8 cellular contexts compared by ENCODE assay signal in genomic region chr5:154937718-154938466, GRCh38. TPM values are rescaled to one million over a fixed set of nuclear protein-coding genes. Genes with fewer than 3 reads are reported as not detected.
DNase-seq lines count a peak whose midpoint lies in the region; ATAC-seq and TF ChIP-seq lines count a peak whose summit lies in the region.

Gene GEMIN5 (minus strand): TSS chr5:154938211. CDS start chr5:154938133, 78 bp downstream.

- peaks cover 27 to 67% (median 64%) of the 10 kb centered on the region in 4 donors for H3K4me1 Mint-ChIP-seq in naive thymus-derived CD8-positive, alpha-beta T cell

- no peak for TF ChIP-seq CTCF in fibroblast of mammary gland (conservative IDR thresholded peaks at IDR 0.05; ENCODE audit: control insufficient read depth, insufficient read depth, low read depth, low read length)

- no peaks in the 10 kb centered on the region for H3K9me3 Mint-ChIP-seq in naive thymus-derived CD8-positive, alpha-beta T cell

- peaks cover 4 to 25% (median 9%) of the 10 kb centered on the region in 3 donors for H3K36me3 Mint-ChIP-seq in naive thymus-derived CD8-positive, alpha-beta T cell

- H3K27me3 Mint-ChIP-seq in naive thymus-derived CD8-positive, alpha-beta T cell: peaks cover 0 to 4% (median 0%) of the 10 kb centered on the region in 5 donors

- peak; percentile 82 for ATAC-seq in GM21619 (IDR thresholded peaks at IDR 0.05; ENCODE audit: unreplicated experiment)
- peak; percentile 84 to 91 for ATAC-seq in naive thymus-derived CD8-positive, alpha-beta T cell

- H3K4me3 Mint-ChIP-seq in naive thymus-derived CD8-positive, alpha-beta T cell: peak within 1 kb of the TSS; percentile 86 to 98 (median 93)

- POLR2A ChIA-PET in naive thymus-derived CD8-positive, alpha-beta T cell (lab: Charles Lee): interaction anchor here (1.1 to 1.7 kb wide), 2 partner anchors 36 to 81 kb away, joined by 3 to 6 read pairs; no protein-coding TSS in a partner anchor

- DNase-seq in DMS79 (lab: John Stamatoyannopoulos, UW) (peak; percentile 43), RKO (ENCODE audit: low spot score) (peak; percentile 90), fibroblast of mammary gland (ENCODE audit: low read depth) (peak; percentile 82)
- peak; percentile 75 for DNase-seq in Jurkat, Clone E6-1 (ENCODE audit: low read depth, low spot score)
- peak; percentile 64 to 75 for DNase-seq in activated T-helper 1 cell treated with anti-CD3 and anti-CD28 coated beads, Interleukin-2, amount 50 U/mL, for 16 hours (ENCODE audit: low read depth in 1 of 2, low spot score in 1 of 2)
- peak; percentile 72 to 87 (median 78) for DNase-seq in naive thymus-derived CD8-positive, alpha-beta T cell
- DNase-seq in stimulated activated naive CD4-positive, alpha-beta T cell (lab: John Stamatoyannopoulos, UW): peak; percentile 67 to 82 (median 75)

- peak within 1 kb of the TSS; percentile 49 to 94 (median 84) for H3K27ac Mint-ChIP-seq in naive thymus-derived CD8-positive, alpha-beta T cell

- peak within 1 kb of the TSS; percentile 96 for H3K4me3 ChIP-seq in Jurkat, Clone E6-1 (ENCODE audit: low read length)
- H3K4me3 ChIP-seq in fibroblast of mammary gland (ENCODE audit: control insufficient read depth, low read depth, low read length): peak within 1 kb of the TSS; percentile 95

RNA-seq across cellular contexts. Expression of gene GEMIN5, which starts in this region (rescaled TPM):
- 9.3 TPM for polyA plus RNA-seq in Jurkat, Clone E6-1 (2012; ENCODE audit: insufficient read depth, insufficient read length)
- total RNA-seq in naive thymus-derived CD8-positive, alpha-beta T cell: 10 to 100 TPM; 16.3 to 18.7 TPM
- polyA plus RNA-seq in naive thymus-derived CD8-positive, alpha-beta T cell: 10 to 100 TPM in 1 of 3 donors, 1 to 10 TPM in 2; 6.2 to 10.5 (median 9.5) TPM

Comparison
In these comparisons a context has a peak if more than half of its experiments do, and no peak if none do; other contexts are left out.
1. Peak in every context shown above with its lines: DNase-seq, ATAC-seq and H3K4me3 ChIP-seq.